1 cellular context compared by ENCODE assay signal in the genomic region with DNA sequence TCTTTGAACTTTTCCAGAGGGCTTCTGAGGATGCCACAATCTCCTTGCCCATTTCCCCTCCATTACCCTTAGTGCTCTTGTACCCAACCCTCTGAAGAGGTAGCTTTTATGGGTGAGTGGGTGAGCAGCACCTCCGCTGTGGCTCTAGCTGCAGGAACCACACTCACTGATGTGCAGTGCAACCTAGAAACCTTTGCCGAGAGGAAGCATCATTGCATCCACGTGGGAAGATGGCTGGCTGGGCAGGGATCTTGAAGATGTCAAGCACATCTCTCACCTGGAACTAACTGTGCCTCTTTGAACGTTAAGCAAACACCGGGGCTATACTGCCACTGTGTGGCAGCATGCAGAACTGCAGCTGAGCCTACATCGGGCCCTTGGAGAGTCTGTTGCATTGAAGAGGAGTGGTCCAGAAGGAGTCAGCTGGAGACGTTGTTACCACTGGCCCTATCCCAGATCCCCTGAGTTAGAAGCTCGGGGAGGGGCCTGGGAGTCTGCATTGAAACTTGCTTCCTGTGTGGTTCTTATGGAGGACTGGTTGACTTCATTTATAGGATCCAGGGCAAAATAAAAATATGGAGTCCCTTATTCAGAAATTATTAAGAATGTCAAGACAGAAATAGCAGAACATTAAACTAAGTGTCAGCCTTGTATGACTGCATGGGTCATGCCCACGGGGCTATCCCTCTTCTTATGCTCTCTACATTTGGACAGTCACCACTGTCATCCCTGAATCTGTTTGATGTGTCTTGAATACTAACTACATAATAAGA.
A peak's percentile ranks its signal among the peaks of the same experiment; 100 is the strongest.
TF ChIP-seq lines count a peak whose summit lies in the region.

No MANE protein-coding gene starts in this region.

TF ChIP-seq in H1, 55 proteins besides CTCF, POLR2A, EP300 and RAD21:
- no peak for TF ChIP-seq RNF2 (IDR thresholded peaks at IDR 0.05; ENCODE audit: borderline replicate concordance, low read depth, low read length, missing control alignments, poor library complexity, severe bottlenecking)
- TF ChIP-seq SIN3A (conservative IDR thresholded peaks at IDR 0.05 in 1 of 2, IDR thresholded peaks at IDR 0.05 in 1 of 2; ENCODE audit: low read depth in 1 of 2, low read length in 2 of 2) = peak in 1 of 2 experiments; percentile 83; a peak in 2 of 4 replicates
- no peak for TF ChIP-seq ZNF274 (IDR thresholded peaks at IDR 0.05; ENCODE audit: borderline replicate concordance, extremely low read depth, low read length)
- no peak for TF ChIP-seq SUZ12 (IDR thresholded peaks at IDR 0.05; ENCODE audit: low read length)
- TF ChIP-seq, protein P1, sequence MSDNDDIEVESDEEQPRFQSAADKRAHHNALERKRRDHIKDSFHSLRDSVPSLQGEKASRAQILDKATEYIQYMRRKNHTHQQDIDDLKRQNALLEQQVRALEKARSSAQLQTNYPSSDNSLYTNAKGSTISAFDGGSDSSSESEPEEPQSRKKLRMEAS (IDR thresholded peaks at IDR 0.05) = peak; percentile 88
- no peak for TF ChIP-seq KDM4A (IDR thresholded peaks at IDR 0.05; ENCODE audit: low read depth, low read length, severe bottlenecking)
- no peak for TF ChIP-seq NRF1 (IDR thresholded peaks at IDR 0.05; ENCODE audit: low read depth, low read length)
- TF ChIP-seq HDAC2 (IDR thresholded peaks at IDR 0.05; ENCODE audit: borderline replicate concordance in 1 of 2, low read depth in 2 of 2, low read length in 2 of 2) = 0 out of 4 replicates have a peak, but pooled peaks of 1 of the 2 experiments have one; percentile 6
- no peak for TF ChIP-seq MAFK (IDR thresholded peaks at IDR 0.05; ENCODE audit: low read depth, low read length)
- TF ChIP-seq CTBP2 (IDR thresholded peaks at IDR 0.05; ENCODE audit: borderline replicate concordance, insufficient read depth, insufficient read length, low read length) = peak; percentile 64
- TF ChIP-seq JUND (IDR thresholded peaks at IDR 0.05; ENCODE audit: low read length) = peak; percentile 15; the same call in 1 of the 2 replicates
- TF ChIP-seq TAF7 (optimal IDR thresholded peaks at IDR 0.05; ENCODE audit: borderline replicate concordance, low read depth, low read length) = peak; percentile 55
- no peak for TF ChIP-seq KDM5A (IDR thresholded peaks at IDR 0.05; ENCODE audit: low read length)
- no peak for TF ChIP-seq RXRA (IDR thresholded peaks at IDR 0.05; ENCODE audit: insufficient read depth, low read depth, low read length)
- TF ChIP-seq CBX8 (IDR thresholded peaks at IDR 0.05; ENCODE audit: borderline replicate concordance, low read depth, low read length) = no peak
- TF ChIP-seq SP1 (IDR thresholded peaks at IDR 0.05; ENCODE audit: low read depth, low read length) = no peak
- no peak for TF ChIP-seq TAF1 (IDR thresholded peaks at IDR 0.05; ENCODE audit: low read depth, low read length)
- no peak for TF ChIP-seq EGR1 (IDR thresholded peaks at IDR 0.05; ENCODE audit: borderline replicate concordance, low read depth, low read length)
- no peak for TF ChIP-seq ASH2L (IDR thresholded peaks at IDR 0.05; ENCODE audit: low read length)
- peak; percentile 66; the same call in 1 of the 2 replicates for TF ChIP-seq YY1 (IDR thresholded peaks at IDR 0.05; ENCODE audit: low read depth, low read length)
- no peak for TF ChIP-seq RFX5 (IDR thresholded peaks at IDR 0.05; ENCODE audit: borderline replicate concordance, low read depth, low read length)
- no peak for TF ChIP-seq FOSL1 (IDR thresholded peaks at IDR 0.05; ENCODE audit: insufficient read depth, low read depth, low read length)
